In genomic region chr2:14975401-14975800, GRCh38 we compare ENCODE assay signal across 24 cellular contexts.
DNase-seq lines count a peak whose midpoint lies in the region; ATAC-seq and TF ChIP-seq lines count a peak whose summit lies in the region.
"Had no signal": no experiment of that assay in that cellular context is flagged by ENCODE, and none has a peak within 500 bp of the region (broad histone marks: within the 10 kb centered on the region; RNA-seq: fewer than 3 reads in every experiment).

No MANE protein-coding gene starts in this region.

- no peaks in the 10 kb centered on the region for H3K9me3 Mint-ChIP-seq in activated CD4-positive, alpha-beta T cell treated with anti-CD3 and anti-CD28 coated beads for 36 hours (ENCODE audit: low read depth)
- H3K9me3 Mint-ChIP-seq: type B pancreatic cell had no signal

- BruUV-seq in IMR-90 (replicated peaks; lab: Mats Ljungman, UMichigan) (no TSS peak), mammary epithelial cell (replicated peaks; lab: Mats Ljungman, UMichigan) (no TSS peak)

- WGBS in IMR-90 (ENCODE audit: extremely low coverage in 2 of 2, insufficient read length in 1 of 2), 2 experiments: no CpG with 5 or more reads among the region's 2 CpGs
- 41% methylated on average over 2 of the region's 2 CpGs for WGBS in mammary epithelial cell (ENCODE audit: low coverage, missing lambda C conversion rate)

- H3K18ac ChIP-seq in IMR-90 (ENCODE audit: low read depth, low read length): no peak overlapping the region

- H3K27ac Mint-ChIP-seq in activated CD4-positive, alpha-beta T cell treated with anti-CD3 and anti-CD28 coated beads for 36 hours: no peak overlapping the region
- H3K27ac Mint-ChIP-seq: B cell, progenitor cell of endocrine pancreas, type B pancreatic cell had no signal

- no peak overlapping the region for H3K14ac ChIP-seq in IMR-90 (replicated peaks; ENCODE audit: low read depth, low read length)

- no peaks in the 10 kb centered on the region for H3K79me1 ChIP-seq in IMR-90 (ENCODE audit: low read depth in 1 of 2, low read length in 2 of 2)

- H3K56ac ChIP-seq in IMR-90 (ENCODE audit: extremely low read depth, insufficient read depth, low read length): no peak overlapping the region

- POLR2A ChIA-PET in activated CD4-positive, alpha-beta T cell treated with anti-CD3 and anti-CD28 coated beads for 36 hours (lab: Charles Lee): no interaction called here
- POLR2A ChIA-PET in IMR-90 (lab: Charles Lee; ENCODE audit: unreplicated experiment): no interaction called here

- intact Hi-C loops in activated CD4-positive, alpha-beta T cell treated with anti-CD3 and anti-CD28 coated beads for 36 hours (cut with DNase I, micrococcal nuclease): no loop called here
- intact Hi-C loops in IMR-90 (cut with micrococcal nuclease) (no loop called here), mammary epithelial cell (cut with micrococcal nuclease) (no loop called here), Right ventricle myocardium superior (cut with DNase I) (no loop called here)

- TF ChIP-seq POLR2A in IMR-90 (IDR thresholded peaks at IDR 0.05; ENCODE audit: low read depth, low read length): no peak

- TF ChIP-seq CTCF in IMR-90 (conservative IDR thresholded peaks at IDR 0.05; ENCODE audit: low read depth, low read length) (no peak), mammary epithelial cell (conservative IDR thresholded peaks at IDR 0.05 in 1 of 2, IDR thresholded peaks at IDR 0.05 in 1 of 2; ENCODE audit: extremely low read depth in 1 of 2, insufficient read depth in 1 of 2, low read depth in 1 of 2, low read length in 2 of 2) (no peak)

- no peaks in the 10 kb centered on the region for H3K36me3 ChIP-seq in IMR-90 (ENCODE audit: control insufficient read depth, insufficient read depth, low read length)
- no peaks in the 10 kb centered on the region for H3K36me3 ChIP-seq in mammary epithelial cell (ENCODE audit: insufficient read depth, low read length)
- H3K36me3 ChIP-seq: cardiac muscle cell had no signal

- peak; percentile 73 for ATAC-seq in activated CD4-positive, alpha-beta T cell treated with anti-CD3 and anti-CD28 coated beads for 36 hours
- ATAC-seq in IMR-90 (ENCODE audit: low read depth) (no peak), GM18870 (IDR thresholded peaks at IDR 0.05; ENCODE audit: unreplicated experiment) (no peak), Right ventricle myocardium superior (ENCODE audit: poor library complexity) (no peak)
- ATAC-seq: GM12878, HCT116, HepG2, Right ventricle myocardium inferior had no signal

- H3K4me3 Mint-ChIP-seq in activated CD4-positive, alpha-beta T cell treated with anti-CD3 and anti-CD28 coated beads for 36 hours: no peak overlapping the region
- H3K4me3 Mint-ChIP-seq: B cell, type B pancreatic cell had no signal

- H3K36me3 Mint-ChIP-seq in activated CD4-positive, alpha-beta T cell treated with anti-CD3 and anti-CD28 coated beads for 36 hours (ENCODE audit: low read depth): no peaks in the 10 kb centered on the region
- H3K36me3 Mint-ChIP-seq: type B pancreatic cell had no signal

- no peak overlapping the region for H2AK9ac ChIP-seq in IMR-90 (replicated peaks; ENCODE audit: low read depth, low read length, poor library complexity)

- H3K4me1 Mint-ChIP-seq in activated CD4-positive, alpha-beta T cell treated with anti-CD3 and anti-CD28 coated beads for 36 hours: peaks cover 5% of the 10 kb centered on the region
- H3K4me1 Mint-ChIP-seq: B cell had no signal

- H2AFZ ChIP-seq in IMR-90 (replicated peaks; ENCODE audit: low read length, poor library complexity) (no peak overlapping the region), mammary epithelial cell (ENCODE audit: low read depth, low read length) (no peak overlapping the region)

- H3K4me3 ChIP-seq in IMR-90 (ENCODE audit: insufficient read depth, low read depth, low read length) (no peak overlapping the region), mammary epithelial cell (replicated peaks in 1 of 3; ENCODE audit: insufficient read depth in 1 of 3, low read depth in 2 of 3, low read length in 3 of 3) (no peak overlapping the region)
- H3K4me3 ChIP-seq: cardiac muscle cell, GM12878 had no signal

- no peak overlapping the region for H2BK120ac ChIP-seq in IMR-90 (ENCODE audit: low read depth, low read length)

- H3K27me3 ChIP-seq in IMR-90 (ENCODE audit: control insufficient read depth, insufficient read depth, low read length) (no peaks in the 10 kb centered on the region), mammary epithelial cell (ENCODE audit: insufficient read depth, low read length) (no peaks in the 10 kb centered on the region)
- H3K27me3 ChIP-seq: cardiac muscle cell had no signal

- H3K27me3 Mint-ChIP-seq in activated CD4-positive, alpha-beta T cell treated with anti-CD3 and anti-CD28 coated beads for 36 hours: peaks cover 10% of the 10 kb centered on the region
- H3K27me3 Mint-ChIP-seq: progenitor cell of endocrine pancreas, type B pancreatic cell had no signal

- no peaks in the 10 kb centered on the region for H3K79me2 ChIP-seq in mammary epithelial cell (ENCODE audit: insufficient read depth, low read length)

- H2BK20ac ChIP-seq in IMR-90 (ENCODE audit: low read depth, low read length): no peak overlapping the region

- H3K4me2 ChIP-seq in IMR-90 (ENCODE audit: low read depth, low read length) (no peak overlapping the region), mammary epithelial cell (ENCODE audit: insufficient read depth, low read depth, low read length) (no peak overlapping the region)

- in situ Hi-C loops in IMR-90 (cut with MboI; ENCODE audit: low sequenced_read_pairs) (no loop called here), mammary epithelial cell (cut with MboI; ENCODE audit: low sequenced_read_pairs in 2 of 2) (no loop called here)

- no peak overlapping the region for H3K9ac ChIP-seq in IMR-90 (ENCODE audit: low read depth, low read length)
- no peak overlapping the region for H3K9ac ChIP-seq in mammary epithelial cell (ENCODE audit: insufficient read depth, low read length)

- no peak overlapping the region for H2BK5ac ChIP-seq in IMR-90 (ENCODE audit: low read depth, low read length, poor library complexity, severe bottlenecking)

- no peak overlapping the region for H3K4ac ChIP-seq in IMR-90 (ENCODE audit: low read depth, low read length)

- H3K23ac ChIP-seq in IMR-90 (ENCODE audit: low read depth, low read length): no peak overlapping the region

- H2BK15ac ChIP-seq in IMR-90 (ENCODE audit: low read depth, low read length): no peak overlapping the region

- H3K27ac ChIP-seq in IMR-90 (ENCODE audit: insufficient read depth, low read length) (no peak overlapping the region), mammary epithelial cell (ENCODE audit: insufficient read depth, low read depth, low read length) (no peak overlapping the region)
- H3K27ac ChIP-seq: cardiac muscle cell had no signal

- no peak overlapping the region for H4K8ac ChIP-seq in IMR-90 (ENCODE audit: low read depth in 2 of 2, low read length in 2 of 2)

- no peaks in the 10 kb centered on the region for H3K9me3 ChIP-seq in IMR-90 (ENCODE audit: control insufficient read depth, insufficient read depth, low read length)
- H3K9me3 ChIP-seq in mammary epithelial cell (replicated peaks; ENCODE audit: insufficient read depth, low read length): no peaks in the 10 kb centered on the region

- H2AK5ac ChIP-seq in IMR-90 (ENCODE audit: low read depth, low read length): no peak overlapping the region

- no peak overlapping the region for H4K91ac ChIP-seq in IMR-90 (ENCODE audit: insufficient read depth, low read depth, low read length)

- no peak overlapping the region for H4K5ac ChIP-seq in IMR-90 (ENCODE audit: low read depth, low read length)

- H4K20me1 ChIP-seq in IMR-90 (ENCODE audit: insufficient read depth, low read length): no peaks in the 10 kb centered on the region
- H4K20me1 ChIP-seq in mammary epithelial cell (ENCODE audit: insufficient read depth, low read length): no peaks in the 10 kb centered on the region

- H3K9me1 ChIP-seq in IMR-90 (ENCODE audit: insufficient read depth, low read length): no peaks in the 10 kb centered on the region

- dilution Hi-C loops in IMR-90 (cut with HindIII; ENCODE audit: low sequenced_read_pairs, unreplicated experiment) (no loop called here), mammary epithelial cell (cut with HindIII; ENCODE audit: low sequenced_read_pairs) (no loop called here)

- H3K4me1 ChIP-seq in IMR-90 (ENCODE audit: control insufficient read depth, insufficient read depth, low read length) (no peaks in the 10 kb centered on the region), mammary epithelial cell (ENCODE audit: insufficient read depth, low read length) (no peaks in the 10 kb centered on the region)

- CTCF ChIA-PET in activated CD4-positive, alpha-beta T cell treated with anti-CD3 and anti-CD28 coated beads for 36 hours (lab: Charles Lee): interaction anchor here (1.0 kb wide), 1 partner anchor 20 kb away, joined by 3 read pairs; no protein-coding TSS in a partner anchor
- CTCF ChIA-PET in IMR-90 (lab: Yijun Ruan, JAX): no interaction called here
- CTCF ChIA-PET in mammary epithelial cell (lab: Charles Lee; ENCODE audit: low non-redundant PET): interaction anchor here (0.7 kb wide), 1 partner anchor 602 kb away, joined by 3 read pairs; no protein-coding TSS in a partner anchor

- DNase-seq in activated CD4-positive, alpha-beta T cell treated with anti-CD3 and anti-CD28 coated beads for 36 hours: no peak
- no peak for DNase-seq in activated CD4-positive, alpha-beta T cell treated with anti-CD3 and anti-CD28 coated beads for 4 hours
- peak; percentile 9 for DNase-seq in IMR-90
- DNase-seq in mammary epithelial cell: peak; percentile 17
- peak; percentile 6 for DNase-seq in putamen (ENCODE audit: low spot score)
- DNase-seq in HuH-7.5 (ENCODE audit: low spot score): no peak
- no peak for DNase-seq in Right ventricle myocardium superior
- DNase-seq: 8988T; activated CD4-positive, alpha-beta T cell treated with anti-CD3 and anti-CD28 coated beads, Interleukin-2, amount 50 U/mL, for 4 hours; activated gamma-delta T cell treated with Interleukin-2 at 50 U/mL for 16 hours; cortex of kidney; DMS79 treated with DMSO at 0.1 percent for 48 hours; mesenchymal stem cell; NCI-H2081; T-helper 9 cell had no signal

- TF ChIP-seq RAD21 in IMR-90 (IDR thresholded peaks at IDR 0.05; ENCODE audit: low read length): no peak

TF ChIP-seq in IMR-90, 13 proteins besides CTCF, POLR2A, EP300 and RAD21:
- no peak for TF ChIP-seq ELK1 (IDR thresholded peaks at IDR 0.05; ENCODE audit: borderline replicate concordance, low read depth, low read length)
- no peak for TF ChIP-seq RCOR1 (IDR thresholded peaks at IDR 0.05; ENCODE audit: insufficient replicate concordance, low read length)
- no peak for TF ChIP-seq MAFK (IDR thresholded peaks at IDR 0.05; ENCODE audit: low read depth, low read length)
- TF ChIP-seq MAZ (IDR thresholded peaks at IDR 0.05; ENCODE audit: borderline replicate concordance, low read depth, low read length): no peak

Comparison
In these comparisons a context has a peak if more than half of its experiments do, and no peak if none do; other contexts are left out.
1. DNase-seq: peak in IMR-90 (single experiment), mammary epithelial cell (single experiment) and putamen (single experiment); none in activated CD4-positive, alpha-beta T cell treated with anti-CD3 and anti-CD28 coated beads for 36 hours (single experiment), activated CD4-positive, alpha-beta T cell treated with anti-CD3 and anti-CD28 coated beads for 4 hours (0 of 2), HuH-7.5 (single experiment) and Right ventricle myocardium superior (single experiment).